Comparison of ENCODE assay signal across 27 cellular contexts in the genomic region with DNA sequence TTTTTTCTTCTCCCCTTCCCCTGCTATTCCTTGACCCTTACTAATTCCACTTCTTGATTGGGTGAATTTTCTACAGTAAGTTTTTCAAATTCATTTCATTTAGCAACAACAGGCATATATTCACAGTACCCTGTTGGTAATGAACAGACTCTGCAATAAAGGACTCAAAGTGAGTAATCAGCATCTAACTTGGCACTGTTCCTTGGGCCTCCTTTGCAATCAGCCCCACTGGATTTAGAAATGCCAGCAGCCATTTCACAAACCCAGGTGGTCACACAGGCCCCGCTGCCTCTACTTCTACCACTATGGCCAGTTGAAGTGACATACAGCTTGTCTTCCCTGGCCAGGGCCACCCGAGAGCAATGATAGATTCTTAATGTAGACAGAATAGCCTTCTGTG.
A peak's percentile ranks its signal among the peaks of the same experiment; 100 is the strongest.
DNase-seq lines count a peak whose midpoint lies in the region; ATAC-seq, FAIRE-seq and TF ChIP-seq lines count a peak whose summit lies in the region.
"Had no signal": no experiment of that assay in that cellular context is flagged by ENCODE, and none has a peak within 500 bp of the region (broad histone marks: within the 10 kb centered on the region; RNA-seq: fewer than 3 reads in every experiment).

No MANE protein-coding gene starts in this region.

- H3K9me3 ChIP-seq in T-helper 17 cell (ENCODE audit: control insufficient read depth, low read length, poor library complexity, severe bottlenecking), result no peaks in the 10 kb centered on the region
- H3K9me3 ChIP-seq: A549, SJSA1 had no signal

- peaks cover 4% of the 10 kb centered on the region for H3K4me1 Mint-ChIP-seq in T-helper 17 cell
- H3K4me1 Mint-ChIP-seq: CD4-positive, alpha-beta memory T cell; IgD-negative memory B cell had no signal

- no peak for DNase-seq in H54 (ENCODE audit: insufficient read length, low spot score)
- DNase-seq in T-helper 17 cell, result no peak
- peak; percentile 29 for DNase-seq in fibroblast of gingiva (ENCODE audit: low read depth)
- DNase-seq in globus pallidus (ENCODE audit: low spot score), result peak; percentile 4
- no peak for DNase-seq in SKM-1 treated with dmso at 0.1 percent for 144 hours (lab: John Stamatoyannopoulos, UW; ENCODE audit: unreplicated experiment)
- no peak for DNase-seq in omental fat pad (ENCODE audit: low spot score)
- no peak for DNase-seq in NCI-H524 (lab: John Stamatoyannopoulos, UW)
- DNase-seq in epidermal melanocyte (ENCODE audit: insufficient read length, low spot score), result no peak
- DNase-seq: C1 segment of cervical spinal cord; CD4-positive, alpha-beta memory T cell; COR-L47; DMS53; GOT3; HCEC 1CT; NCI-H1092 treated with DMSO at 0.1 percent for 48 hours; NCI-H1436; NCI-H187; NCI-H2081 treated with DMSO at 0.1 percent for 48 hours; NCI-H524 treated with DMSO at 0.1 percent for 48 hours; NCI-H82; NK-92 treated with Interleukin-12 subunit alpha and Interleukin-12 subunit beta, amount 100 ng/mL, for 24 hours; Right ventricle myocardium superior; RPMI8226 had no signal

- no peak for TF ChIP-seq CTCF in omental fat pad (IDR thresholded peaks at IDR 0.05)

- TF ChIP-seq POLR2A in H54 (IDR thresholded peaks at IDR 0.05; ENCODE audit: low read depth, low read length), result no peak

- FAIRE-seq in H54 (lab: Jason Lieb, UNC), result peak; percentile 67
- FAIRE-seq: A549, GM18507 had no signal

- H3K27ac Mint-ChIP-seq in T-helper 17 cell, result peak overlapping the region; percentile 49
- H3K27ac Mint-ChIP-seq: IgD-negative memory B cell had no signal

- H3K4me3 Mint-ChIP-seq in T-helper 17 cell, result no peak overlapping the region
- H3K4me3 Mint-ChIP-seq: CD4-positive, alpha-beta memory T cell; IgD-negative memory B cell had no signal

- no peaks in the 10 kb centered on the region for H3K27me3 Mint-ChIP-seq in T-helper 17 cell
- H3K27me3 Mint-ChIP-seq: CD4-positive, alpha-beta memory T cell; IgD-negative memory B cell had no signal

- peaks cover 7% of the 10 kb centered on the region for H3K36me3 Mint-ChIP-seq in T-helper 17 cell (ENCODE audit: low read depth)

- no peak for ATAC-seq in T-helper 17 cell
- no peak for ATAC-seq in omental fat pad (ENCODE audit: low FRiP score)

Comparison
In these comparisons a context has a peak if more than half of its experiments do, and no peak if none do; other contexts are left out.
1. DNase-seq: peak in fibroblast of gingiva (single experiment) and globus pallidus (single experiment); none in H54 (single experiment), T-helper 17 cell (0 of 3), SKM-1 treated with dmso at 0.1 percent for 144 hours (single experiment), omental fat pad (single experiment), NCI-H524 (0 of 2) and epidermal melanocyte (single experiment).